In the genomic region with DNA sequence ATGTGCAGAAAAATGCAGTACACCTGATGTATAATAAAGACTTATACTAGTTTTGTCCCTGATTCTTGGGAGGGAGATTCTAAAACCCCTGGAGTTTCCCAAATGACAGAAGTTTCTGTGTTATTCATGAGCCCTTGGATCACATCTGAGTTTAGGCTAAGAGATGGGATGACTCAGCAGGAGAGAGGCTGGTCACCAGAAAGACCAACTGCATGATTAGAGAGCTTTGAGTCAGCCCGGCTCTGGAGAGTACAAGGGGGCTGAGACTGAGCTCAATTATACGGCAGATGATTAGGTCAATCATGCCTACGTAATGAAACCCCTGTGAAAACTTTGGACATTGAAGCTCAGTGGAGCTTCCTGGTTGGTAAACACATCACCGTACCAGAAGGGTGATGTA, we compare ENCODE assay signal across 8 cellular contexts.
DNase-seq lines count a peak whose midpoint lies in the region; ATAC-seq and TF ChIP-seq lines count a peak whose summit lies in the region.
"Had no signal": no experiment of that assay in that cellular context is flagged by ENCODE, and none has a peak within 500 bp of the region (broad histone marks: within the 10 kb centered on the region; RNA-seq: fewer than 3 reads in every experiment).

No MANE protein-coding gene starts in this region.

- intact Hi-C loops in Calu3 (cut with micrococcal nuclease; ENCODE audit: unreplicated experiment) = no loop called here

- H3K4me3 Mint-ChIP-seq in natural killer cell treated with Interleukin-12 subunit alpha and Interleukin-12 subunit beta and Interleukin-15 and Interleukin-18, amount 100 ng/mL, for 72 hours = no peak overlapping the region
- H3K4me3 Mint-ChIP-seq in Calu3 (ENCODE audit: low read depth, unreplicated experiment) = no peak overlapping the region

- H3K9me3 Mint-ChIP-seq in natural killer cell treated with Interleukin-12 subunit alpha and Interleukin-12 subunit beta and Interleukin-15 and Interleukin-18, amount 100 ng/mL, for 72 hours = no peaks in the 10 kb centered on the region
- no peaks in the 10 kb centered on the region for H3K9me3 Mint-ChIP-seq in Calu3 (ENCODE audit: low read depth, unreplicated experiment)

- no peak for ATAC-seq in natural killer cell treated with Interleukin-12 subunit alpha and Interleukin-12 subunit beta and Interleukin-15 and Interleukin-18, amount 100 ng/mL, for 72 hours
- ATAC-seq in GM21390 (IDR thresholded peaks at IDR 0.05; ENCODE audit: unreplicated experiment) = no peak
- ATAC-seq: Panc1 had no signal

- CTCF ChIA-PET in Calu3 (lab: Charles Lee) = no interaction called here

- DNase-seq in HCEC 1CT (peak; percentile 84), T1000 (lab: John Stamatoyannopoulos, UW) (peak; percentile 69), foreskin melanocyte (peak; percentile 26), smooth muscle cell of the brain vasculature (ENCODE audit: low read depth, low spot score) (peak; percentile 24), Calu3 (no peak)
- DNase-seq in natural killer cell treated with Interleukin-12 subunit alpha and Interleukin-12 subunit beta and Interleukin-15 and Interleukin-18, amount 100 ng/mL, for 72 hours (ENCODE audit: low spot score) = no peak

- no peaks in the 10 kb centered on the region for H3K4me1 Mint-ChIP-seq in natural killer cell treated with Interleukin-12 subunit alpha and Interleukin-12 subunit beta and Interleukin-15 and Interleukin-18, amount 100 ng/mL, for 72 hours (ENCODE audit: low read depth in 2 of 2)
- no peaks in the 10 kb centered on the region for H3K4me1 Mint-ChIP-seq in Calu3 (ENCODE audit: low read depth, unreplicated experiment)

- no TSS peak for BruUV-seq in Calu3 (replicated peaks; lab: Mats Ljungman, UMichigan)

- H3K36me3 Mint-ChIP-seq in natural killer cell treated with Interleukin-12 subunit alpha and Interleukin-12 subunit beta and Interleukin-15 and Interleukin-18, amount 100 ng/mL, for 72 hours = no peaks in the 10 kb centered on the region
- H3K36me3 Mint-ChIP-seq in Calu3 (ENCODE audit: insufficient read depth, unreplicated experiment) = no peaks in the 10 kb centered on the region

- no peaks in the 10 kb centered on the region for H3K27me3 Mint-ChIP-seq in natural killer cell treated with Interleukin-12 subunit alpha and Interleukin-12 subunit beta and Interleukin-15 and Interleukin-18, amount 100 ng/mL, for 72 hours
- no peaks in the 10 kb centered on the region for H3K27me3 Mint-ChIP-seq in Calu3 (ENCODE audit: unreplicated experiment)

- no peak overlapping the region for H3K27ac Mint-ChIP-seq in natural killer cell treated with Interleukin-12 subunit alpha and Interleukin-12 subunit beta and Interleukin-15 and Interleukin-18, amount 100 ng/mL, for 72 hours
- no peak overlapping the region for H3K27ac Mint-ChIP-seq in Calu3 (ENCODE audit: unreplicated experiment)

- no peak for TF ChIP-seq CTCF in Calu3 (IDR thresholded peaks at IDR 0.05; ENCODE audit: unreplicated experiment)

Comparison
In these comparisons a context has a peak if more than half of its experiments do, and no peak if none do; other contexts are left out.
1. DNase-seq: peak in HCEC 1CT (single experiment), T1000 (single experiment), foreskin melanocyte (single experiment) and smooth muscle cell of the brain vasculature (single experiment); none in natural killer cell treated with Interleukin-12 subunit alpha and Interleukin-12 subunit beta and Interleukin-15 and Interleukin-18, amount 100 ng/mL, for 72 hours (single experiment) and Calu3 (single experiment).